20 cellular contexts compared by ENCODE assay signal in the genomic region with DNA sequence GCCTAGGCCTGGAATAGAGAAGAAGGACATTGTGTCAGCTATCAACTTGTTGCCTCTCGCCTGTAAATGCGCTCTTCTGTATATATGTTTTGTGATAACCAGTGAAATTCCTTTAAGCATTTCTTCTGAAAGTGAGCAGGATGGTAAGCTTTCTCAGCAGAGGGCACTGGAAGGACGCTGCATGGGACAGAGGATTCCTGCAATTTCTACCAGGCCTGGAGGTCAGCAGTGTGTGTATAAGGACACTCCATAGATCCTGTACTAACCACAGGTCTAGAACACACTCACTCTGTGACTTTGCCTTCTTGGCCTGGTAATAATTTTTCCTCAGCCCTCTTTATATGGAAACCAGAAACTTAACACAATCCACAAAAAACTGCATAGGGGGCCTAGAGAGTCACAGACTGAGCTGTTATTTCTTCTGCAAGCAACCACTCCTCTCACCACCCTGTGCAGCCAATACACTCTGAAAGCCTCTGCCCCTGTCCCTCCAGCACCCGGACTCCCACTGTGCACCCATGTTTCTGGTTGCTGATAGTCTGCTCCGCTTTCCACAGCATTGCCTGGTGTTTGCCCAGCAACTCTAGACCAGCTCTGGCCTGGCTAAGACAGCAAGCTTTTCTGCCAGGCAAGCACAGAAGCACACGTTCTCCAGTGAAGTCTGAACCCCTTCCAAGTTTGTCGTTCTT.
DNase-seq lines count a peak whose midpoint lies in the region; ATAC-seq, FAIRE-seq and TF ChIP-seq lines count a peak whose summit lies in the region.
"Had no signal": no experiment of that assay in that cellular context is flagged by ENCODE, and none has a peak within 500 bp of the region (broad histone marks: within the 10 kb centered on the region; RNA-seq: fewer than 3 reads in every experiment).

No MANE protein-coding gene starts in this region.

- H2AK5ac ChIP-seq in H1 (ENCODE audit: low read depth, low read length), result no peak overlapping the region
- H2AK5ac ChIP-seq in mesendoderm (ENCODE audit: low read length), result peak overlapping the region; percentile 22

- H3K4me3 ChIP-seq in H1 (ENCODE audit: extremely low read depth in 1 of 4, insufficient read depth in 2 of 4, low read depth in 3 of 4, low read length in 4 of 4), result no peak overlapping the region
- no peak overlapping the region for H3K4me3 ChIP-seq in mesendoderm (ENCODE audit: low read length)
- no peak overlapping the region for H3K4me3 ChIP-seq in thyroid gland (replicated peaks in 1 of 3)

- H3K4me1 ChIP-seq in H1 (replicated peaks in 1 of 4; ENCODE audit: control insufficient read depth in 3 of 4, insufficient read depth in 4 of 4, low read length in 3 of 4) (peaks cover 0 to 3% (median 0%) of the 10 kb centered on the region in 4 experiments; a peak in 3 of 7 replicates), mesendoderm (ENCODE audit: control insufficient read depth, low read depth, low read length) (peaks cover 8% of the 10 kb centered on the region), thyroid gland (peaks cover 3 to 11% of the 10 kb centered on the region in 2 donors)

- no peak overlapping the region for H2BK120ac ChIP-seq in H1 (replicated peaks; ENCODE audit: low read depth, low read length)
- H2BK120ac ChIP-seq in mesendoderm (ENCODE audit: low read depth, low read length), result no peak overlapping the region

- H3K36me3 ChIP-seq in H1 (ENCODE audit: control insufficient read depth in 2 of 4, insufficient read depth in 4 of 4, low read length in 3 of 4) (no peaks in the 10 kb centered on the region), mesendoderm (ENCODE audit: control insufficient read depth, insufficient read depth, low read length) (no peaks in the 10 kb centered on the region), thyroid gland (no peaks in the 10 kb centered on the region)

- no peaks in the 10 kb centered on the region for H3K23me2 ChIP-seq in H1 (ENCODE audit: low read depth, low read length)

- H2BK15ac ChIP-seq in H1 (ENCODE audit: low read length) (0 out of 2 replicates have a peak overlapping the region, but pooled peaks have one; percentile 3), mesendoderm (replicated peaks; ENCODE audit: low read depth) (no peak overlapping the region)

- in situ Hi-C loops in T47D (cut with HindIII; ENCODE audit: low pct_unique_long_range_greater_than_20kb, low sequenced_read_pairs), result no loop called here

- H3K27ac ChIP-seq in H1 (ENCODE audit: low read depth, low read length) (no peak overlapping the region), mesendoderm (ENCODE audit: low read depth, low read length) (no peak overlapping the region), thyroid gland (peak overlapping the region in 2 of 3 donors; percentile 47 to 60)
- H3K27ac ChIP-seq: 22Rv1, KMS-11 had no signal

- WGBS in H1 (ENCODE audit: extremely low coverage in 1 of 2, insufficient coverage in 1 of 2, insufficient read length in 1 of 2, insufficient replicate concordance in 2 of 2, low coverage in 1 of 2, low lambda C conversion rate in 2 of 2, missing lambda C conversion rate in 1 of 2), 2 experiments, result 78% methylated on average over 7 of the region's 7 CpGs; no CpG with 5 or more reads in 1 of the 2 experiments
- no CpG with 5 or more reads among the region's 7 CpGs for WGBS in mesendoderm (ENCODE audit: extremely low coverage, insufficient coverage, low lambda C conversion rate)
- WGBS in thyroid gland, 2 donors, result 55 to 60% methylated on average over 7 of the region's 7 CpGs

- H3K56ac ChIP-seq in H1 (replicated peaks; ENCODE audit: insufficient read length, low read depth, low read length) (no peak overlapping the region), mesendoderm (ENCODE audit: low read length) (peak overlapping the region; percentile 62)

- H3K9me3 Mint-ChIP-seq in MCF 10A (ENCODE audit: unreplicated experiment), result no peaks in the 10 kb centered on the region

- peak in 1 of 2 experiments; percentile 27; a peak in 2 of 4 replicates for TF ChIP-seq RAD21 in H1 (IDR thresholded peaks at IDR 0.05 in 1 of 2, conservative IDR thresholded peaks at IDR 0.05 in 1 of 2; ENCODE audit: low read depth in 2 of 2, low read length in 2 of 2)

- DNase-seq in T47D (ENCODE audit: low read depth in 1 of 2, low spot score in 1 of 2) (peak; percentile 6 to 46), MCF 10A (ENCODE audit: unreplicated experiment) (no peak), H1 (ENCODE audit: low read depth in 1 of 2, low spot score in 2 of 2) (no peak), mesendoderm (peak; percentile 82), thyroid gland (peak; percentile 41 to 42), cerebellar nuclear complex (lab: John Stamatoyannopoulos, UW) (no peak), glomerular visceral epithelial cell (ENCODE audit: extremely low spot score) (no peak)
- DNase-seq: DMS79 treated with DMSO at 0.1 percent for 48 hours, HCEC 1CT, NCI-H1417 treated with DMSO at 0.1 percent for 48 hours, NCI-H187 treated with DMSO at 0.1 percent for 48 hours, NCI-H226, NCI-H524, NCI-H82, OCI-M1, SHP77 treated with DMSO at 0.1 percent for 48 hours had no signal

- no peak overlapping the region for H2BK12ac ChIP-seq in H1 (ENCODE audit: low read depth, low read length)

- H2AFZ ChIP-seq in H1 (ENCODE audit: low read length), result no peak overlapping the region

- H3K18ac ChIP-seq in H1 (ENCODE audit: extremely low read depth, low read length) (no peak overlapping the region), mesendoderm (ENCODE audit: low read length) (no peak overlapping the region)

- no peak overlapping the region for H3K14ac ChIP-seq in H1 (ENCODE audit: insufficient read length)

- H3K79me1 ChIP-seq in H1 (ENCODE audit: low read depth, low read length), result no peaks in the 10 kb centered on the region
- no peaks in the 10 kb centered on the region for H3K79me1 ChIP-seq in mesendoderm (ENCODE audit: low read length)

- H3K9ac ChIP-seq in H1 (replicated peaks in 1 of 4; ENCODE audit: extremely low read depth in 1 of 4, low read depth in 3 of 4, low read length in 3 of 4), result no peak overlapping the region
- peak overlapping the region; percentile 44 for H3K9ac ChIP-seq in mesendoderm (ENCODE audit: low read length)
- H3K9ac ChIP-seq: KMS-11 had no signal

- H3K36me3 Mint-ChIP-seq in MCF 10A (ENCODE audit: insufficient read depth, unreplicated experiment), result no peaks in the 10 kb centered on the region
- H3K36me3 Mint-ChIP-seq: CD14-positive monocyte had no signal

- intact Hi-C loops in MCF 10A (cut with micrococcal nuclease), result no loop called here
- intact Hi-C loops in thyroid gland (cut with DNase I), result no loop called here

- no peak for TF ChIP-seq EP300 in H1 (IDR thresholded peaks at IDR 0.05; ENCODE audit: borderline replicate concordance in 1 of 2, low read depth in 2 of 2, low read length in 2 of 2)

- H3K9me3 ChIP-seq in H1 (ENCODE audit: insufficient read depth in 2 of 2, low read depth in 1 of 2, low read length in 1 of 2) (no peaks in the 10 kb centered on the region), thyroid gland (no peaks in the 10 kb centered on the region)

- H3K4ac ChIP-seq in H1 (replicated peaks; ENCODE audit: insufficient read length, low read depth, low read length) (no peak overlapping the region), mesendoderm (ENCODE audit: low read depth, low read length) (no peak overlapping the region)

- no peak for ATAC-seq in HG03039 (IDR thresholded peaks at IDR 0.05; ENCODE audit: unreplicated experiment)

- TF ChIP-seq CTCF in MCF 10A (IDR thresholded peaks at IDR 0.05; ENCODE audit: unreplicated experiment) (no peak), H1 (IDR thresholded peaks at IDR 0.05; ENCODE audit: control extremely low read depth in 1 of 3, insufficient read depth in 1 of 3, low read depth in 1 of 3, low read length in 3 of 3) (no peak), thyroid gland (IDR thresholded peaks at IDR 0.05) (peak in 3 of 6 experiments; percentile 8 to 36 (median 20))

- CTCF ChIA-PET in MCF 10A (lab: Yijun Ruan, JAX), result interaction anchor here (0.6 to 1.4 kb wide), 2 partner anchors 9 to 23 kb away, joined by 3 to 4 read pairs; no protein-coding TSS in a partner anchor
- CTCF ChIA-PET in H1 (lab: Charles Lee; ENCODE audit: partially characterized antibody), result interaction anchor here (0.5 to 1.2 kb wide), 4 partner anchors 15 to 147 kb away, joined by 3 to 5 read pairs (median 4); no protein-coding TSS in a partner anchor

- no peaks in the 10 kb centered on the region for H3K27me3 ChIP-seq in H1 (replicated peaks in 1 of 4; ENCODE audit: control insufficient read depth in 3 of 4, extremely low read depth in 1 of 4, insufficient read depth in 3 of 4, low read length in 3 of 4)
- H3K27me3 ChIP-seq in mesendoderm (ENCODE audit: insufficient read depth, low read length, poor library complexity), result no peaks in the 10 kb centered on the region
- H3K27me3 ChIP-seq in thyroid gland, result no peaks in the 10 kb centered on the region

- POLR2A ChIA-PET in MCF 10A (lab: Yijun Ruan, JAX), result no interaction called here
- POLR2A ChIA-PET in H1 (lab: Charles Lee; ENCODE audit: partially characterized antibody), result no interaction called here

- no peaks in the 10 kb centered on the region for H3K4me1 Mint-ChIP-seq in MCF 10A (ENCODE audit: insufficient read depth, unreplicated experiment)
- H3K4me1 Mint-ChIP-seq: CD14-positive monocyte had no signal

- no TSS peak for BruUV-seq in MCF 10A (replicated peaks; lab: Mats Ljungman, UMichigan)

- H3K4me2 ChIP-seq in H1 (ENCODE audit: insufficient read depth in 1 of 2, low read depth in 2 of 2, low read length in 2 of 2) (no peak overlapping the region), mesendoderm (ENCODE audit: low read length) (no peak overlapping the region)
- H3K4me2 ChIP-seq: KMS-11 had no signal

- H2BK20ac ChIP-seq in H1 (ENCODE audit: low read length), result no peak overlapping the region

- no peak for FAIRE-seq in H1 (lab: Jason Lieb, UNC)

- H3K4me3 Mint-ChIP-seq in MCF 10A (ENCODE audit: unreplicated experiment), result no peak overlapping the region
- H3K4me3 Mint-ChIP-seq: CD14-positive monocyte had no signal

- no peaks in the 10 kb centered on the region for H3K27me3 Mint-ChIP-seq in MCF 10A (ENCODE audit: insufficient read depth, unreplicated experiment)

- no peak overlapping the region for H3K27ac Mint-ChIP-seq in MCF 10A (ENCODE audit: low read depth, unreplicated experiment)
- H3K27ac Mint-ChIP-seq: CD14-positive monocyte had no signal

- no peaks in the 10 kb centered on the region for H4K20me1 ChIP-seq in H1 (replicated peaks in 1 of 2; ENCODE audit: control insufficient read depth in 1 of 2, insufficient read depth in 2 of 2, low read length in 2 of 2)

- H3K79me2 ChIP-seq in H1 (ENCODE audit: control insufficient read depth in 1 of 2, insufficient read depth in 2 of 2, low read length in 2 of 2), result no peaks in the 10 kb centered on the region
- no peaks in the 10 kb centered on the region for H3K79me2 ChIP-seq in mesendoderm (ENCODE audit: control insufficient read depth, insufficient read depth, low read length)

- H2BK5ac ChIP-seq in H1 (ENCODE audit: low read depth, low read length) (no peak overlapping the region), mesendoderm (ENCODE audit: low read length) (peak overlapping the region; percentile 67)

- H4K91ac ChIP-seq in H1 (replicated peaks; ENCODE audit: insufficient read length, low read length), result no peak overlapping the region

- H4K8ac ChIP-seq in H1 (ENCODE audit: extremely low read depth, insufficient read depth, low read length) (no peak overlapping the region), mesendoderm (ENCODE audit: low read depth, low read length) (no peak overlapping the region)

- H4K5ac ChIP-seq in H1 (ENCODE audit: insufficient read length, low read depth, low read length) (no peak overlapping the region), mesendoderm (ENCODE audit: low read length) (peak overlapping the region; percentile 56)

- H3K23ac ChIP-seq in H1 (ENCODE audit: insufficient read length) (no peak overlapping the region), mesendoderm (ENCODE audit: low read length) (peak overlapping the region; percentile 66)

- TF ChIP-seq POLR2A in H1 (IDR thresholded peaks at IDR 0.05; ENCODE audit: control extremely low read depth in 1 of 2, low read depth in 2 of 2, low read length in 2 of 2) (no peak), thyroid gland (IDR thresholded peaks at IDR 0.05) (no peak)

Comparison
In these comparisons a context has a peak if more than half of its experiments do, and no peak if none do; other contexts are left out.
1. DNase-seq: peak in T47D (2 of 2), mesendoderm (single experiment) and thyroid gland (2 of 2); none in MCF 10A (single experiment), H1 (0 of 2), cerebellar nuclear complex (0 of 2) and glomerular visceral epithelial cell (single experiment).
2. H3K27ac ChIP-seq: peak in thyroid gland (2 of 3); none in H1 (single experiment) and mesendoderm (single experiment).